In the genomic region with DNA sequence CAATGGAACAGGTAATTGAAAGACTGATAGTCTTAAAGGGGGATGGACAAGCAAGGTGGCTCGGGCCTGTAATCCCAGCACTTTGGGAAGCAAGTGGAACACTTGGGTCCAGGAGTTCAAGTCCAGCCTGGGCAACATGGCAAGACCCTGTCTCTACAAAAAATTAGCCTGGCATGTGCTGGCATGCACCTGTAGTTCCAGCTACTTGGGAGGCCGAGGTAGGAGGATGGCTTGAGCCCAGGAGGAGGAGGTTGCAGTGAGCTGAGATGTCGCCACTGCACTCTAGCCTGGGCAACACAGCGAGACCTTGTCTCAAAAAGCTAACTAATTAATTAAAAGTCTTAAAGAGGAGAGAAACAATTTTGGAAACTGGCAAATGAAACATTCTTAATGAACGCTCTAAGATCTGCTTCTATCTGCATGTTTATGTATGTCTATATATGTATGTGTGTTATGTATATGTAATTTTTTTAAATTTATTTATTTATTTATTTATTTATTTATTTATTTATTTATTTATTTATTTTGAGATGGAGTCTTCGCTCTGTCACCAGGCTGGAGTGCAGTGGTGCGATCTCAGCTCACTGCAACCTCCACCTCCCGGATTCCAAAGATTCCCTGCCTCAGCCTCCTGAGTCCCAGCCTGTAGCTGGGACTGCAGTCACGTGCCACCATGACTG, we compare ENCODE assay signal across 30 cellular contexts.
"Had no signal": no experiment of that assay in that cellular context is flagged by ENCODE, and none has a peak within 500 bp of the region (broad histone marks: within the 10 kb centered on the region; RNA-seq: fewer than 3 reads in every experiment).

No MANE protein-coding gene starts in this region.

- H3K27ac Mint-ChIP-seq: activated CD4-positive, alpha-beta memory T cell treated with anti-CD3 and anti-CD28 coated beads, Interleukin-2, amount 10 ng/mL, durations not matched to agents 7 days and 5 days; activated CD4-positive, alpha-beta T cell treated with anti-CD3 and anti-CD28 coated beads, Interleukin-2, amount 10 ng/mL, durations not matched to agents 7 days and 5 days; activated naive CD4-positive, alpha-beta T cell treated with anti-CD3 and anti-CD28 coated beads, Interleukin-2, amount 10 ng/mL, durations not matched to agents 7 days and 5 days; activated naive CD8-positive, alpha-beta T cell treated with anti-CD3 and anti-CD28 coated beads, Interleukin-2, amount 10 ng/mL, durations not matched to agents 7 days and 5 days; activated T-cell treated with anti-CD3 and anti-CD28 coated beads, Interleukin-2, amount 50 U/mL, for 24 hours; activated T-cell treated with anti-CD3 and anti-CD28 coated beads, Interleukin-2, amount 50 U/mL, for 72 hours had no signal

- H3K36me3 Mint-ChIP-seq: activated naive CD4-positive, alpha-beta T cell treated with anti-CD3 and anti-CD28 coated beads, Interleukin-2, amount 10 ng/mL, durations not matched to agents 7 days and 5 days; activated naive CD4-positive, alpha-beta T cell treated with anti-CD3 and anti-CD28 coated beads, Interleukin-2, amount 50 U/mL, for 72 hours; activated naive CD8-positive, alpha-beta T cell treated with anti-CD3 and anti-CD28 coated beads, Interleukin-2, amount 10 ng/mL, durations not matched to agents 7 days and 5 days; brain had no signal

- H3K4me3 ChIP-seq: ascending aorta, breast epithelium, cardiac muscle cell, colonic mucosa, esophagus squamous epithelium, gastroesophageal sphincter had no signal

- ATAC-seq: activated naive CD4-positive, alpha-beta T cell treated with anti-CD3 and anti-CD28 coated beads, Interleukin-2, amount 50 U/mL, for 72 hours; activated T-cell treated with anti-CD3 and anti-CD28 coated beads, Interleukin-2, amount 50 U/mL, for 72 hours; gastroesophageal sphincter had no signal

- H3K4me3 Mint-ChIP-seq: activated CD4-positive, alpha-beta memory T cell treated with anti-CD3 and anti-CD28 coated beads, Interleukin-2, amount 10 ng/mL, durations not matched to agents 7 days and 5 days; activated CD4-positive, alpha-beta T cell treated with anti-CD3 and anti-CD28 coated beads, Interleukin-2, amount 10 ng/mL, durations not matched to agents 7 days and 5 days; activated naive CD4-positive, alpha-beta T cell treated with anti-CD3 and anti-CD28 coated beads, Interleukin-2, amount 10 ng/mL, durations not matched to agents 7 days and 5 days; activated naive CD8-positive, alpha-beta T cell treated with anti-CD3 and anti-CD28 coated beads, Interleukin-2, amount 10 ng/mL, durations not matched to agents 7 days and 5 days; activated T-cell treated with anti-CD3 and anti-CD28 coated beads, Interleukin-2, amount 50 U/mL, for 24 hours; activated T-cell treated with anti-CD3 and anti-CD28 coated beads, Interleukin-2, amount 50 U/mL, for 72 hours; brain had no signal

- H3K4me1 Mint-ChIP-seq: activated CD4-positive, alpha-beta memory T cell treated with anti-CD3 and anti-CD28 coated beads, Interleukin-2, amount 10 ng/mL, durations not matched to agents 7 days and 5 days; activated CD4-positive, alpha-beta T cell treated with anti-CD3 and anti-CD28 coated beads, Interleukin-2, amount 10 ng/mL, durations not matched to agents 7 days and 5 days had no signal

- H3K4me1 ChIP-seq: ascending aorta, breast epithelium, colonic mucosa, esophagus squamous epithelium, gastroesophageal sphincter had no signal

- H3K9me3 Mint-ChIP-seq: activated CD4-positive, alpha-beta memory T cell treated with anti-CD3 and anti-CD28 coated beads, Interleukin-2, amount 10 ng/mL, durations not matched to agents 7 days and 5 days; activated CD4-positive, alpha-beta T cell treated with anti-CD3 and anti-CD28 coated beads, Interleukin-2, amount 10 ng/mL, durations not matched to agents 7 days and 5 days; activated naive CD4-positive, alpha-beta T cell treated with anti-CD3 and anti-CD28 coated beads, Interleukin-2, amount 10 ng/mL, durations not matched to agents 7 days and 5 days; activated naive CD4-positive, alpha-beta T cell treated with anti-CD3 and anti-CD28 coated beads, Interleukin-2, amount 50 U/mL, for 72 hours; activated naive CD8-positive, alpha-beta T cell treated with anti-CD3 and anti-CD28 coated beads, Interleukin-2, amount 10 ng/mL, durations not matched to agents 7 days and 5 days; activated T-cell treated with anti-CD3 and anti-CD28 coated beads, Interleukin-2, amount 50 U/mL, for 24 hours; activated T-cell treated with anti-CD3 and anti-CD28 coated beads, Interleukin-2, amount 50 U/mL, for 72 hours had no signal

- H3K9me3 ChIP-seq: ascending aorta, colonic mucosa, esophagus squamous epithelium had no signal

- H3K27ac ChIP-seq: ascending aorta, breast epithelium, cardiac muscle cell, colonic mucosa, epithelial cell of prostate, esophagus squamous epithelium, gastroesophageal sphincter had no signal

- FAIRE-seq: endometrium, endothelial cell of umbilical vein had no signal

- H3K27me3 ChIP-seq: ascending aorta, cardiac muscle cell, colonic mucosa had no signal

- H3K36me3 ChIP-seq: ascending aorta, breast epithelium, cardiac muscle cell, colonic mucosa, esophagus squamous epithelium, gastroesophageal sphincter had no signal

- DNase-seq: activated CD4-positive, alpha-beta memory T cell treated with anti-CD3 and anti-CD28 coated beads, Interleukin-2, amount 10 ng/mL, durations not matched to agents 7 days and 5 days; activated CD4-positive, alpha-beta T cell treated with anti-CD3 and anti-CD28 coated beads for 1 hour; activated CD4-positive, alpha-beta T cell treated with anti-CD3 and anti-CD28 coated beads for 4 hours; activated CD4-positive, alpha-beta T cell treated with anti-CD3 and anti-CD28 coated beads, Interleukin-2, amount 10 ng/mL, durations not matched to agents 7 days and 5 days; activated CD4-positive, alpha-beta T cell treated with anti-CD3 and anti-CD28 coated beads, Interleukin-2, amount 50 U/mL, for 4 hours; activated CD8-positive, alpha-beta memory T cell treated with anti-CD3 and anti-CD28 coated beads, Interleukin-2, amount 50 U/mL, for 48 hours; activated gamma-delta T cell; activated naive CD4-positive, alpha-beta T cell; activated naive CD4-positive, alpha-beta T cell treated with anti-CD3 and anti-CD28 coated beads, Interleukin-2, amount 10 ng/mL, durations not matched to agents 7 days and 5 days; activated naive CD8-positive, alpha-beta T cell treated with anti-CD3 and anti-CD28 coated beads, Interleukin-2, amount 10 ng/mL, durations not matched to agents 7 days and 5 days; activated T-cell treated with anti-CD3 and anti-CD28 coated beads for 4 hours; activated T-cell treated with anti-CD3 and anti-CD28 coated beads, Interleukin-2, amount 50 U/mL, for 24 hours; activated T-cell treated with anti-CD3 and anti-CD28 coated beads, Interleukin-2, amount 50 U/mL, for 72 hours; central memory CD4-positive, alpha-beta T cell; cerebellar nuclear complex; colonic mucosa; effector CD8-positive, alpha-beta T cell; esophagus squamous epithelium; foreskin melanocyte; head of caudate nucleus; T-helper 2 cell had no signal
